Comparison of ENCODE assay signal across 30 cellular contexts in the genomic region with DNA sequence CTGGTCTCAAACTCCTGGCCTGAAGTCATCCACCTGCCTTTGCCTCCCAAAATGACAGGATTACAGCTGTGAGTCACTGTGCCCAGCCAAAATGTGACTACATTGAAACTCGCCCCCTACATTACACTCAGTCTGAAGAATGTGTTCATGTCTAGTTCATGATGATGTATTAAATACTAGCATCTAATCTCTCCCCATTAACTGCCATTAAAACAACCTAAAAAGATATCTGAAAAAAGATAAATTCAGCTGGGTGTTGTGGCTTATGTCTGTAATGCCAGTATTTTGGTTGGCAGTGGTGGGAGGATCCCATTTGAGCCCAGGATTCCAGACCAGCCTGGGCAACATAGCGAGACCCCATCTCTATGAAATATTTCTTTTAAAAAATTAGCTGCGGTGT.
"Had no signal": no experiment of that assay in that cellular context is flagged by ENCODE, and none has a peak within 500 bp of the region (broad histone marks: within the 10 kb centered on the region; RNA-seq: fewer than 3 reads in every experiment).

No MANE protein-coding gene starts in this region.

- H3K4me3 ChIP-seq: adrenal gland, body of pancreas, coronary artery had no signal

- H3K27me3 Mint-ChIP-seq: activated B cell treated with CpG ODN at 0.5 μM for 24 hours; activated CD8-positive, alpha-beta T cell treated with anti-CD3 and anti-CD28 coated beads for 36 hours; activated naive CD8-positive, alpha-beta T cell treated with anti-CD3 and anti-CD28 coated beads for 36 hours; activated naive CD8-positive, alpha-beta T cell treated with anti-CD3 and anti-CD28 coated beads, Interleukin-2, amount 50 U/mL, for 24 hours; activated T-helper 17 cell treated with anti-CD3 and anti-CD28 coated beads, Interleukin-2, amount 50 U/mL, for 72 hours; T-helper 17 cell had no signal

- H3K27ac ChIP-seq: adrenal gland, body of pancreas, coronary artery, WERI-Rb-1 had no signal

- H3K36me3 ChIP-seq: adrenal gland, WERI-Rb-1 had no signal

- DNase-seq: activated B cell treated with CpG ODN at 0.5 μM for 24 hours; activated CD4-positive, alpha-beta T cell treated with anti-CD3 and anti-CD28 coated beads for 48 hours; activated CD4-positive, alpha-beta T cell treated with anti-CD3 and anti-CD28 coated beads, Interleukin-2, amount 50 U/mL, for 1 hour; activated CD4-positive, alpha-beta T cell treated with anti-CD3 and anti-CD28 coated beads, Interleukin-2, amount 50 U/mL, for 48 hours; activated CD8-positive, alpha-beta memory T cell treated with anti-CD3 and anti-CD28 coated beads for 24 hours; activated CD8-positive, alpha-beta T cell treated with anti-CD3 and anti-CD28 coated beads for 36 hours; activated effector memory CD4-positive, alpha-beta T cell treated with Interleukin-2 at 50 U/mL for 16 hours; activated gamma-delta T cell treated with Interleukin-2 at 50 U/mL for 16 hours; activated naive CD4-positive, alpha-beta T cell treated with anti-CD3 and anti-CD28 coated beads, Interleukin-2, amount 50 U/mL, for 16 hours; activated naive CD4-positive, alpha-beta T cell treated with Interleukin-2 at 50 U/mL for 16 hours; activated naive CD8-positive, alpha-beta T cell treated with anti-CD3 and anti-CD28 coated beads for 36 hours; activated naive CD8-positive, alpha-beta T cell treated with anti-CD3 and anti-CD28 coated beads, Interleukin-2, amount 50 U/mL, for 24 hours; activated T-cell treated with anti-CD3 and anti-CD28 coated beads, Interleukin-2, amount 50 U/mL, for 4 hours; adrenal gland; amygdala; aorta; body of pancreas; central memory CD4-positive, alpha-beta T cell; effector CD8-positive, alpha-beta T cell; foreskin fibroblast; head of caudate nucleus; T-helper 1 cell; T-helper 17 cell; T1000; WERI-Rb-1 had no signal

- H3K9me3 ChIP-seq: adrenal gland, body of pancreas had no signal

- H3K27ac Mint-ChIP-seq: activated B cell treated with CpG ODN at 0.5 μM for 24 hours; activated CD8-positive, alpha-beta T cell treated with anti-CD3 and anti-CD28 coated beads for 36 hours; activated naive CD8-positive, alpha-beta T cell treated with anti-CD3 and anti-CD28 coated beads for 36 hours; activated naive CD8-positive, alpha-beta T cell treated with anti-CD3 and anti-CD28 coated beads, Interleukin-2, amount 50 U/mL, for 24 hours; activated T-helper 17 cell treated with anti-CD3 and anti-CD28 coated beads, Interleukin-2, amount 50 U/mL, for 72 hours; T-helper 17 cell; T-helper 2 cell treated with Interferon-gamma antibody and Interleukin-4, amounts not matched to agents 5 μg/mL and 100 μg/mL, for 36 hours had no signal

- H3K4me3 Mint-ChIP-seq: activated B cell treated with CpG ODN at 0.5 μM for 24 hours; activated CD8-positive, alpha-beta T cell treated with anti-CD3 and anti-CD28 coated beads for 36 hours; activated naive CD8-positive, alpha-beta T cell treated with anti-CD3 and anti-CD28 coated beads for 36 hours; activated naive CD8-positive, alpha-beta T cell treated with anti-CD3 and anti-CD28 coated beads, Interleukin-2, amount 50 U/mL, for 24 hours; activated T-cell treated with anti-CD3 and anti-CD28 coated beads, Interleukin-2, amount 50 U/mL, for 4 hours; activated T-helper 17 cell treated with anti-CD3 and anti-CD28 coated beads, Interleukin-2, amount 50 U/mL, for 72 hours; T-helper 17 cell; T-helper 2 cell treated with Interferon-gamma antibody and Interleukin-4, amounts not matched to agents 5 μg/mL and 100 μg/mL, for 36 hours had no signal

- H3K9me3 Mint-ChIP-seq: activated B cell treated with CpG ODN at 0.5 μM for 24 hours; activated CD8-positive, alpha-beta T cell treated with anti-CD3 and anti-CD28 coated beads for 36 hours; activated naive CD8-positive, alpha-beta T cell treated with anti-CD3 and anti-CD28 coated beads for 36 hours; activated naive CD8-positive, alpha-beta T cell treated with anti-CD3 and anti-CD28 coated beads, Interleukin-2, amount 50 U/mL, for 24 hours; activated T-cell treated with anti-CD3 and anti-CD28 coated beads, Interleukin-2, amount 50 U/mL, for 4 hours; activated T-helper 17 cell treated with anti-CD3 and anti-CD28 coated beads, Interleukin-2, amount 50 U/mL, for 72 hours; T-helper 2 cell treated with Interferon-gamma antibody and Interleukin-4, amounts not matched to agents 5 μg/mL and 100 μg/mL, for 36 hours had no signal

- H3K4me1 Mint-ChIP-seq: activated B cell treated with CpG ODN at 0.5 μM for 24 hours; activated naive CD8-positive, alpha-beta T cell treated with anti-CD3 and anti-CD28 coated beads for 36 hours; activated naive CD8-positive, alpha-beta T cell treated with anti-CD3 and anti-CD28 coated beads, Interleukin-2, amount 50 U/mL, for 24 hours; activated T-helper 17 cell treated with anti-CD3 and anti-CD28 coated beads, Interleukin-2, amount 50 U/mL, for 72 hours had no signal

- ATAC-seq: activated CD4-positive, CD25-positive, alpha-beta regulatory T cell treated with anti-CD3 and anti-CD28 coated beads, Interleukin-2, amount 50 U/mL, for 24 hours; activated CD8-positive, alpha-beta T cell treated with anti-CD3 and anti-CD28 coated beads for 36 hours; activated naive CD8-positive, alpha-beta T cell treated with anti-CD3 and anti-CD28 coated beads, Interleukin-2, amount 50 U/mL, for 24 hours; activated T-cell treated with anti-CD3 and anti-CD28 coated beads, Interleukin-2, amount 50 U/mL, for 4 hours; activated T-helper 17 cell treated with anti-CD3 and anti-CD28 coated beads, Interleukin-2, amount 50 U/mL, for 72 hours; body of pancreas; esophagus mucosa; T-helper 17 cell had no signal

- H3K4me1 ChIP-seq: adrenal gland, body of pancreas had no signal

- H3K27me3 ChIP-seq: adrenal gland, body of pancreas had no signal
